In the genomic region with DNA sequence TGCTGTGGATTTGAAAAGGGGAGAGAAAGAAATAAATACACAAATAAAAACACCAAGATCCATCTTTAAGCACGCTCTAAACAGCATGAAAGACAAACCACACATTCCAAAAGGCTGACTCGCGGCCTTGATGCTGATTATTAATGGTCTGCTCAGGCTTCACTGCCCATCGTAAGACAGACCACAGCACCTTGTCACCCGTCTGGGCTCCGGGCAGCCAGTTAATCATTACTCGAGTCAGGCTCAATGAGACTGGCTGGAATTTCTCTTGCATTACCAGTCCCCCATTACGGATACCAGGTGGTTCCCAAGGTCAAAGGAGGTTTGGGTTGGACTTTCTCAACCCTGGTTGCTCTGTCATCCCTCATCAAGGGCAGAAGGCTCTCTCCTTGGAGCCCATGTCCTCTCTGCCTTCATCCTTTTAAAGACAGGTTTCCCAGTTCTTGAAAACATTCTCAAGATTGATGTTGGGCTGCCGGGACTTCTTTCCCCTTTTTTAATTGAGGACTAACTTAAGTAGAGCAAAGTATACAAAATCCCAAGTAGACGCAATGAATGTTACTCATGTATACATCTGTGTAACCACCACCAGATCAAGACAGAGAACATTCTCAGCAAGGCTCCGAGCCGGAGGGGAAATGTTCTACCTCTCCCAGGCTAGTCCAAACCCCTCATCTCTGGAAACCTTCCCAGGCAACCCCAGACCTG, we compare ENCODE assay signal across 9 cellular contexts. TPM values are rescaled to one million over a fixed set of nuclear protein-coding genes. Genes with fewer than 3 reads are reported as not detected.
DNase-seq lines count a peak whose midpoint lies in the region; TF ChIP-seq lines count a peak whose summit lies in the region.
"Had no signal": no experiment of that assay in that cellular context is flagged by ENCODE, and none has a peak within 500 bp of the region (broad histone marks: within the 10 kb centered on the region; RNA-seq: fewer than 3 reads in every experiment).

No MANE protein-coding gene starts in this region.

- H3K27ac Mint-ChIP-seq in activated CD4-positive, alpha-beta T cell treated with anti-CD3 and anti-CD28 coated beads, Interleukin-2, amount 10 ng/mL, durations not matched to agents 24 days and 14 days: no peak overlapping the region

- no peak for DNase-seq in activated CD4-positive, alpha-beta T cell treated with anti-CD3 and anti-CD28 coated beads, Interleukin-2, amount 10 ng/mL, durations not matched to agents 24 days and 14 days
- no peak for DNase-seq in activated CD4-positive, alpha-beta T cell treated with anti-CD3 and anti-CD28 coated beads, Interleukin-2, amount 50 U/mL, for 4 hours
- DNase-seq in adipocyte (ENCODE audit: low read depth) (peak; percentile 90), kidney epithelial cell (ENCODE audit: low read depth) (peak; percentile 99), tibial artery (no peak), SKM-1 treated with dmso at 0.1 percent for 144 hours (lab: John Stamatoyannopoulos, UW; ENCODE audit: unreplicated experiment) (no peak), NCI-H1092 treated with DMSO at 0.1 percent for 48 hours (lab: John Stamatoyannopoulos, UW) (no peak)
- DNase-seq in stimulated activated CD4-positive, alpha-beta T cell treated with anti-CD3 and anti-CD28 coated beads, Interleukin-4, amount 100 ng/mL, for 4 hours: no peak

- peak overlapping the region; percentile 88 to 99 for H3K27ac ChIP-seq in tibial artery
- H3K27ac ChIP-seq: C4-2B had no signal

- H3K9me3 Mint-ChIP-seq in activated CD4-positive, alpha-beta T cell treated with anti-CD3 and anti-CD28 coated beads, Interleukin-2, amount 10 ng/mL, durations not matched to agents 24 days and 14 days: no peaks in the 10 kb centered on the region

- H3K9ac ChIP-seq in adipocyte (ENCODE audit: low read length): no peak overlapping the region

- H3K9me3 ChIP-seq in adipocyte (ENCODE audit: control insufficient read depth, low read length): no peaks in the 10 kb centered on the region
- H3K9me3 ChIP-seq in tibial artery: no peaks in the 10 kb centered on the region

- peaks cover 77% of the 10 kb centered on the region for H3K36me3 Mint-ChIP-seq in activated CD4-positive, alpha-beta T cell treated with anti-CD3 and anti-CD28 coated beads, Interleukin-2, amount 10 ng/mL, durations not matched to agents 24 days and 14 days (ENCODE audit: low read depth)

- peaks cover 33% of the 10 kb centered on the region for H3K36me3 ChIP-seq in adipocyte (ENCODE audit: control insufficient read depth, insufficient read depth, low read length, severe bottlenecking)
- H3K36me3 ChIP-seq in kidney epithelial cell (ENCODE audit: control insufficient read depth, insufficient read depth, low read length): peaks cover 6% of the 10 kb centered on the region
- peaks cover 0 to 13% (median 4%) of the 10 kb centered on the region in 3 donors for H3K36me3 ChIP-seq in tibial artery

- peak overlapping the region; percentile 82 for H3K4me3 Mint-ChIP-seq in activated CD4-positive, alpha-beta T cell treated with anti-CD3 and anti-CD28 coated beads, Interleukin-2, amount 10 ng/mL, durations not matched to agents 24 days and 14 days

- H3K27me3 Mint-ChIP-seq in activated CD4-positive, alpha-beta T cell treated with anti-CD3 and anti-CD28 coated beads, Interleukin-2, amount 10 ng/mL, durations not matched to agents 24 days and 14 days: no peaks in the 10 kb centered on the region

- H3K4me3 ChIP-seq in adipocyte (ENCODE audit: low read length) (peak overlapping the region; percentile 12), kidney epithelial cell (ENCODE audit: low read depth, low read length) (peak overlapping the region; percentile 42), tibial artery (peak overlapping the region; percentile 58 to 98)

- peaks cover 92% of the 10 kb centered on the region for H3K4me1 Mint-ChIP-seq in activated CD4-positive, alpha-beta T cell treated with anti-CD3 and anti-CD28 coated beads, Interleukin-2, amount 10 ng/mL, durations not matched to agents 24 days and 14 days

- TF ChIP-seq CTCF in kidney epithelial cell (IDR thresholded peaks at IDR 0.05; ENCODE audit: insufficient read depth, low read length, poor library complexity, severe bottlenecking) (no peak), tibial artery (IDR thresholded peaks at IDR 0.05) (no peak)

- peaks cover 87% of the 10 kb centered on the region for H3K4me1 ChIP-seq in adipocyte (ENCODE audit: control insufficient read depth, insufficient read depth, low read length)
- peaks cover 0 to 95% (median 87%) of the 10 kb centered on the region in 4 donors for H3K4me1 ChIP-seq in tibial artery

- H3K27me3 ChIP-seq in adipocyte (replicated peaks; ENCODE audit: control insufficient read depth, insufficient read depth, low read length): no peaks in the 10 kb centered on the region
- no peaks in the 10 kb centered on the region for H3K27me3 ChIP-seq in kidney epithelial cell (ENCODE audit: control insufficient read depth, insufficient read depth, low read length)
- no peaks in the 10 kb centered on the region for H3K27me3 ChIP-seq in tibial artery

- intact Hi-C loops in activated CD4-positive, alpha-beta T cell treated with anti-CD3 and anti-CD28 coated beads, Interleukin-2, amount 10 ng/mL, durations not matched to agents 24 days and 14 days (cut with micrococcal nuclease): loop anchor here (10.0 kb wide), 1 partner anchor 542 kb away; a partner anchor contains a TSS
- intact Hi-C loops in tibial artery (cut with DNase I; ENCODE audit: low total_unique reads): loop anchor here (10.0 kb wide), 1 partner anchor 268 kb away; no protein-coding TSS in a partner anchor

RNA-seq across cellular contexts. Expression of a gene that starts 8.1 kb away (rescaled TPM):
- 21.8 and 22.4 TPM in 2 replicates for total RNA-seq in activated CD4-positive, alpha-beta T cell treated with anti-CD3 and anti-CD28 coated beads, Interleukin-2, amount 10 ng/mL, durations not matched to agents 24 days and 14 days
- 54.3 and 68.1 TPM in 2 replicates for total RNA-seq in kidney epithelial cell

Comparison
In these comparisons a context has a peak if more than half of its experiments do, and no peak if none do; other contexts are left out.
1. DNase-seq: peak in adipocyte (single experiment) and kidney epithelial cell (single experiment); none in activated CD4-positive, alpha-beta T cell treated with anti-CD3 and anti-CD28 coated beads, Interleukin-2, amount 10 ng/mL, durations not matched to agents 24 days and 14 days (single experiment), activated CD4-positive, alpha-beta T cell treated with anti-CD3 and anti-CD28 coated beads, Interleukin-2, amount 50 U/mL, for 4 hours (0 of 2), tibial artery (0 of 2), SKM-1 treated with dmso at 0.1 percent for 144 hours (single experiment), stimulated activated CD4-positive, alpha-beta T cell treated with anti-CD3 and anti-CD28 coated beads, Interleukin-4, amount 100 ng/mL, for 4 hours (0 of 2) and NCI-H1092 treated with DMSO at 0.1 percent for 48 hours (single experiment).
2. H3K4me3 ChIP-seq: peak in every context shown above with its lines; median percentile 78 in tibial artery; 42 in kidney epithelial cell; 12 in adipocyte.